ENCODE assay signal across 20 cellular contexts in genomic region chrX:38959736-38960534, GRCh38.
DNase-seq lines count a peak whose midpoint lies in the region; ATAC-seq, FAIRE-seq and TF ChIP-seq lines count a peak whose summit lies in the region.
"Had no signal": no experiment of that assay in that cellular context is flagged by ENCODE, and none has a peak within 500 bp of the region (broad histone marks: within the 10 kb centered on the region; RNA-seq: fewer than 3 reads in every experiment).

No MANE protein-coding gene starts in this region.

- TF ChIP-seq CTCF in astrocyte (IDR thresholded peaks at IDR 0.05; ENCODE audit: insufficient read depth, low read depth, low read length) = no peak

- no peak overlapping the region for H3K4me3 Mint-ChIP-seq in astrocyte (ENCODE audit: unreplicated experiment)
- H3K4me3 Mint-ChIP-seq: activated CD4-positive, alpha-beta T cell treated with anti-CD3 and anti-CD28 coated beads, Interleukin-2, amount 10 ng/mL, durations not matched to agents 24 days and 14 days; stimulated activated naive B cell treated with anti-CD40 and anti-IgM and Interleukin-4, amounts not matched to agents 10 μg/mL and 1 μg/mL and 100 μg/mL, for 72 hours had no signal

- H3K14ac ChIP-seq in mesenchymal stem cell (ENCODE audit: low read length in 2 of 2) = no peak overlapping the region

- no peaks in the 10 kb centered on the region for H3K36me3 ChIP-seq in astrocyte (ENCODE audit: insufficient read depth, low read length)
- H3K36me3 ChIP-seq in mesenchymal stem cell (ENCODE audit: control insufficient read depth in 1 of 2, insufficient read depth in 2 of 2, low read depth in 1 of 2, low read length in 2 of 2) = no peaks in the 10 kb centered on the region
- H3K36me3 ChIP-seq: adrenal gland, gastrocnemius medialis, left lung, right lobe of liver, tibial artery had no signal

- no peaks in the 10 kb centered on the region for H3K79me2 ChIP-seq in astrocyte (ENCODE audit: insufficient read depth, low read length)

- no peak overlapping the region for H4K8ac ChIP-seq in mesenchymal stem cell (ENCODE audit: low read length)

- H3K4me3 ChIP-seq in astrocyte (ENCODE audit: insufficient read depth, low read depth, low read length) (no peak overlapping the region), mesenchymal stem cell (ENCODE audit: insufficient read depth in 1 of 2, low read depth in 1 of 2, low read length in 2 of 2) (no peak overlapping the region)
- H3K4me3 ChIP-seq: adrenal gland, gastrocnemius medialis, left lung, right lobe of liver, tibial artery had no signal

- H3K4me1 ChIP-seq in astrocyte (ENCODE audit: insufficient read depth, low read length) (no peaks in the 10 kb centered on the region), mesenchymal stem cell (ENCODE audit: control insufficient read depth, insufficient read depth, low read depth, low read length) (no peaks in the 10 kb centered on the region)
- H3K4me1 ChIP-seq: adrenal gland, left lung, right lobe of liver, tibial artery had no signal

- no peak for DNase-seq in astrocyte (ENCODE audit: low read depth)
- peak; percentile 83 for DNase-seq in fibroblast of peridontal ligament (ENCODE audit: extremely low read depth)
- peak; percentile 23 for DNase-seq in mesenchymal stem cell
- DNase-seq in stromal cell of bone marrow (ENCODE audit: low read depth) = peak; percentile 50
- no peak for DNase-seq in activated CD4-positive, alpha-beta T cell treated with anti-CD3 and anti-CD28 coated beads, Interleukin-2, amount 50 U/mL, for 48 hours
- no peak for DNase-seq in ACHN
- DNase-seq: activated CD4-positive, alpha-beta T cell treated with anti-CD3 and anti-CD28 coated beads, Interleukin-2, amount 10 ng/mL, durations not matched to agents 24 days and 14 days; activated CD8-positive, alpha-beta memory T cell treated with anti-CD3 and anti-CD28 coated beads, Interleukin-2, amount 50 U/mL, for 48 hours; activated effector memory CD4-positive, alpha-beta T cell treated with anti-CD3 and anti-CD28 coated beads, Interleukin-2, amount 50 U/mL, for 16 hours; adrenal gland; COR-L47; gastrocnemius medialis; left lung; NCI-H1105 treated with DMSO at 0.1 percent for 48 hours; NCI-H524 treated with DMSO at 0.1 percent for 48 hours; right lobe of liver; stimulated activated naive B cell treated with anti-CD40 and anti-IgM and Interleukin-4, amounts not matched to agents 10 μg/mL and 1 μg/mL and 100 μg/mL, for 72 hours; tibial artery had no signal

- no peak overlapping the region for H2BK12ac ChIP-seq in mesenchymal stem cell (ENCODE audit: low read length in 2 of 2)

- no peak overlapping the region for H4K91ac ChIP-seq in mesenchymal stem cell (ENCODE audit: low read length)

- H2AFZ ChIP-seq in astrocyte (ENCODE audit: low read depth, low read length) (no peak overlapping the region), mesenchymal stem cell (ENCODE audit: low read depth, low read length) (no peak overlapping the region)

- peaks cover 10% of the 10 kb centered on the region for H3K4me1 Mint-ChIP-seq in astrocyte (ENCODE audit: low read depth, unreplicated experiment)
- H3K4me1 Mint-ChIP-seq: activated CD4-positive, alpha-beta T cell treated with anti-CD3 and anti-CD28 coated beads, Interleukin-2, amount 10 ng/mL, durations not matched to agents 24 days and 14 days; stimulated activated naive B cell treated with anti-CD40 and anti-IgM and Interleukin-4, amounts not matched to agents 10 μg/mL and 1 μg/mL and 100 μg/mL, for 72 hours had no signal

- H3K27me3 ChIP-seq in astrocyte (ENCODE audit: insufficient read depth, low read length) (no peaks in the 10 kb centered on the region), mesenchymal stem cell (ENCODE audit: control insufficient read depth in 1 of 2, insufficient read depth in 1 of 2, low read length in 2 of 2) (no peaks in the 10 kb centered on the region)
- H3K27me3 ChIP-seq: gastrocnemius medialis, left lung, right lobe of liver, tibial artery had no signal

- in situ Hi-C loops in ACHN (cut with HindIII; ENCODE audit: low pct_ligation_motif_present, low pct_unique_long_range_greater_than_20kb, low sequenced_read_pairs) = no loop called here

- no peaks in the 10 kb centered on the region for H4K20me1 ChIP-seq in astrocyte (ENCODE audit: insufficient read depth, low read length)

- 56% methylated on average over 1 of the region's 3 CpGs for WGBS in mesenchymal stem cell

- H2BK120ac ChIP-seq in mesenchymal stem cell (ENCODE audit: low read depth, low read length) = no peak overlapping the region

- peaks cover 4% of the 10 kb centered on the region for H3K9me3 Mint-ChIP-seq in astrocyte (ENCODE audit: unreplicated experiment)
- H3K9me3 Mint-ChIP-seq: activated CD4-positive, alpha-beta T cell treated with anti-CD3 and anti-CD28 coated beads, Interleukin-2, amount 10 ng/mL, durations not matched to agents 24 days and 14 days had no signal

- no peaks in the 10 kb centered on the region for H3K27me3 Mint-ChIP-seq in astrocyte (ENCODE audit: low read depth, unreplicated experiment)
- H3K27me3 Mint-ChIP-seq: activated CD4-positive, alpha-beta T cell treated with anti-CD3 and anti-CD28 coated beads, Interleukin-2, amount 10 ng/mL, durations not matched to agents 24 days and 14 days had no signal

- H2BK5ac ChIP-seq in mesenchymal stem cell (ENCODE audit: low read depth, low read length, poor library complexity, severe bottlenecking) = no peak overlapping the region

- no peak overlapping the region for H3K18ac ChIP-seq in mesenchymal stem cell (ENCODE audit: low read depth in 1 of 2, low read length in 2 of 2)

- H3K36me3 Mint-ChIP-seq in astrocyte (ENCODE audit: low read depth, unreplicated experiment) = no peaks in the 10 kb centered on the region

- H3K27ac ChIP-seq in astrocyte (ENCODE audit: low read depth, low read length) = no peak overlapping the region
- H3K27ac ChIP-seq in mesenchymal stem cell (ENCODE audit: low read length, poor library complexity, severe bottlenecking) = no peak overlapping the region
- H3K27ac ChIP-seq: adrenal gland, left lung, right lobe of liver, tibial artery had no signal

- no peaks in the 10 kb centered on the region for H3K79me1 ChIP-seq in mesenchymal stem cell (replicated peaks; ENCODE audit: low read length, poor library complexity, severe bottlenecking)

- no peaks in the 10 kb centered on the region for H3K9me3 ChIP-seq in astrocyte (ENCODE audit: insufficient read depth, low read depth, low read length)
- peaks cover 8% of the 10 kb centered on the region for H3K9me3 ChIP-seq in mesenchymal stem cell (ENCODE audit: control insufficient read depth, low read length)
- H3K9me3 ChIP-seq: adrenal gland, gastrocnemius medialis, right lobe of liver, tibial artery had no signal

- no peak overlapping the region for H3K4ac ChIP-seq in mesenchymal stem cell (ENCODE audit: low read depth in 1 of 2, low read length in 2 of 2)

- H3K4me2 ChIP-seq in astrocyte (ENCODE audit: low read length) (no peak overlapping the region), mesenchymal stem cell (ENCODE audit: low read length, poor library complexity, severe bottlenecking) (no peak overlapping the region)

- H3K9ac ChIP-seq in astrocyte (ENCODE audit: low read length) = no peak overlapping the region
- H3K9ac ChIP-seq in mesenchymal stem cell (ENCODE audit: low read length) = no peak overlapping the region

- FAIRE-seq in astrocyte (lab: Jason Lieb, UNC) = peak; percentile 97
- FAIRE-seq: colon had no signal

- H3K23ac ChIP-seq in mesenchymal stem cell (ENCODE audit: low read length in 2 of 2) = no peak overlapping the region

- no peak overlapping the region for H2BK15ac ChIP-seq in mesenchymal stem cell (ENCODE audit: low read depth, poor library complexity, severe bottlenecking)

- no peak for ATAC-seq in GM18511 (IDR thresholded peaks at IDR 0.05; ENCODE audit: unreplicated experiment)
- ATAC-seq: left lung; right lobe of liver; stimulated activated naive B cell treated with anti-CD40 and anti-IgM and Interleukin-4, amounts not matched to agents 10 μg/mL and 1 μg/mL and 100 μg/mL, for 72 hours had no signal

- H2AK5ac ChIP-seq in mesenchymal stem cell (ENCODE audit: low read length, severe bottlenecking) = no peak overlapping the region

- H3K27ac Mint-ChIP-seq in astrocyte (ENCODE audit: unreplicated experiment) = peak overlapping the region; percentile 30
- H3K27ac Mint-ChIP-seq: activated CD4-positive, alpha-beta T cell treated with anti-CD3 and anti-CD28 coated beads, Interleukin-2, amount 10 ng/mL, durations not matched to agents 24 days and 14 days; stimulated activated naive B cell treated with anti-CD40 and anti-IgM and Interleukin-4, amounts not matched to agents 10 μg/mL and 1 μg/mL and 100 μg/mL, for 72 hours had no signal

Comparison
In these comparisons a context has a peak if more than half of its experiments do, and no peak if none do; other contexts are left out.
1. DNase-seq: peak in fibroblast of peridontal ligament (single experiment), mesenchymal stem cell (single experiment) and stromal cell of bone marrow (single experiment); none in astrocyte (single experiment), activated CD4-positive, alpha-beta T cell treated with anti-CD3 and anti-CD28 coated beads, Interleukin-2, amount 50 U/mL, for 48 hours (0 of 2) and ACHN (single experiment).